In genomic region chr6:142810952-142811514, GRCh38 we compare ENCODE assay signal across 8 cellular contexts.
DNase-seq lines count a peak whose midpoint lies in the region; ATAC-seq lines count a peak whose summit lies in the region.

No MANE protein-coding gene starts in this region.

- H3K9me3 Mint-ChIP-seq in activated T-cell treated with anti-CD3 and anti-CD28 coated beads, Interleukin-2, amount 50 U/mL, for 24 hours: peaks cover 9% of the 10 kb centered on the region
- H3K9me3 Mint-ChIP-seq in immature natural killer cell: no peaks in the 10 kb centered on the region

- peaks cover 88% of the 10 kb centered on the region for H3K4me1 Mint-ChIP-seq in activated T-cell treated with anti-CD3 and anti-CD28 coated beads, Interleukin-2, amount 50 U/mL, for 24 hours (ENCODE audit: low read depth)
- peaks cover 12 to 23% of the 10 kb centered on the region in 2 donors for H3K4me1 Mint-ChIP-seq in immature natural killer cell

- DNase-seq in activated T-cell treated with anti-CD3 and anti-CD28 coated beads, Interleukin-2, amount 50 U/mL, for 24 hours: no peak
- no peak for DNase-seq in activated T-cell treated with anti-CD3 and anti-CD28 coated beads, Interleukin-2, amount 50 U/mL, for 1 hour
- DNase-seq in astrocyte of the hippocampus (ENCODE audit: low read depth, low spot score) (peak; percentile 57), NCI-H1694 treated with DMSO at 0.1 percent for 48 hours (lab: John Stamatoyannopoulos, UW) (no peak), immature natural killer cell (no peak)
- no peak for DNase-seq in stimulated activated naive CD8-positive, alpha-beta T cell treated with anti-CD3 and anti-CD28 coated beads, Interleukin-15, Interleukin-2, amounts not matched to agents 100 U/mL and 50 U/mL, for 24 hours

- H3K4me3 Mint-ChIP-seq in activated T-cell treated with anti-CD3 and anti-CD28 coated beads, Interleukin-2, amount 50 U/mL, for 24 hours: peak overlapping the region; percentile 35
- no peak overlapping the region for H3K4me3 Mint-ChIP-seq in immature natural killer cell

- H3K27ac Mint-ChIP-seq in activated T-cell treated with anti-CD3 and anti-CD28 coated beads, Interleukin-2, amount 50 U/mL, for 24 hours: peak overlapping the region; percentile 87
- H3K27ac Mint-ChIP-seq in immature natural killer cell: peak overlapping the region in 3 of 6 donors; percentile 12 to 24 (median 19)

- peaks cover 77% of the 10 kb centered on the region for H3K36me3 Mint-ChIP-seq in activated T-cell treated with anti-CD3 and anti-CD28 coated beads, Interleukin-2, amount 50 U/mL, for 24 hours (ENCODE audit: low read depth)
- peaks cover 0 to 12% (median 9%) of the 10 kb centered on the region in 3 donors for H3K36me3 Mint-ChIP-seq in immature natural killer cell

- no peaks in the 10 kb centered on the region for H3K27me3 Mint-ChIP-seq in activated T-cell treated with anti-CD3 and anti-CD28 coated beads, Interleukin-2, amount 50 U/mL, for 24 hours
- peaks cover 0 to 1% (median 1%) of the 10 kb centered on the region in 3 donors for H3K27me3 Mint-ChIP-seq in immature natural killer cell (ENCODE audit: low read depth in 3 of 3)

- peak; percentile 52 for ATAC-seq in HG03159 (IDR thresholded peaks at IDR 0.05; ENCODE audit: unreplicated experiment)
- ATAC-seq in stimulated activated naive CD8-positive, alpha-beta T cell treated with anti-CD3 and anti-CD28 coated beads, Interleukin-15, Interleukin-2, amounts not matched to agents 100 U/mL and 50 U/mL, for 24 hours: peak; percentile 72
- ATAC-seq in GM19467 (IDR thresholded peaks at IDR 0.05; ENCODE audit: unreplicated experiment): no peak
